In genomic region chr7:45020915-45021314, GRCh38 we compare ENCODE assay signal across 22 cellular contexts. TPM values are rescaled to one million over a fixed set of nuclear protein-coding genes. Genes with fewer than 3 reads are reported as not detected.
DNase-seq lines count a peak whose midpoint lies in the region; ATAC-seq and TF ChIP-seq lines count a peak whose summit lies in the region.
"Had no signal": no experiment of that assay in that cellular context is flagged by ENCODE, and none has a peak within 500 bp of the region (broad histone marks: within the 10 kb centered on the region; RNA-seq: fewer than 3 reads in every experiment).

No MANE protein-coding gene starts in this region.

- 0 out of 2 replicates have a peak, but pooled peaks cover 20% of the 10 kb centered on the region for H4K20me1 ChIP-seq in BLaER1

- no peak overlapping the region for H3K4me3 ChIP-seq in BLaER1
- no peak overlapping the region for H3K4me3 ChIP-seq in CD4-positive, alpha-beta memory T cell (ENCODE audit: low read length in 2 of 2)
- H3K4me3 ChIP-seq: hepatocyte, lung, ovary, testis had no signal

- POLR2A ChIA-PET in CD4-positive, alpha-beta memory T cell (lab: Charles Lee; ENCODE audit: partially characterized antibody): interaction anchor here (1.3 to 19.7 kb wide), 3 partner anchors 14 to 42 kb away, joined by 3 to 551 read pairs (median 20); partner anchors contain the start of genes CCM2 and MYO1G
- POLR2A ChIA-PET in activated B cell treated with CpG ODN at 0.5 μM for 24 hours (lab: Charles Lee) (interaction anchor here (1.1 to 4.2 kb wide), 5 partner anchors 13 to 41 kb away, joined by 4 to 46 read pairs (median 11); partner anchors contain the start of genes CCM2 and MYO1G), WTC11 (lab: Charles Lee) (interaction anchor here (1.0 kb wide), 1 partner anchor 14 kb away, joined by 4 read pairs; no protein-coding TSS in a partner anchor)

- H3K27ac ChIP-seq in BLaER1: peak overlapping the region; percentile 55
- no peak overlapping the region for H3K27ac ChIP-seq in CD4-positive, alpha-beta memory T cell (ENCODE audit: low read depth, low read length)
- H3K27ac ChIP-seq: foreskin keratinocyte, hepatocyte, ovary, testis had no signal

- no peaks in the 10 kb centered on the region for H3K27me3 ChIP-seq in BLaER1
- no peaks in the 10 kb centered on the region for H3K27me3 ChIP-seq in CD4-positive, alpha-beta memory T cell (ENCODE audit: insufficient read depth, low read length)
- H3K27me3 ChIP-seq: foreskin keratinocyte, hepatocyte, ovary, testis had no signal

- H3K36me3 Mint-ChIP-seq in CD4-positive, alpha-beta memory T cell: peaks cover 15% of the 10 kb centered on the region in 2 donors
- peaks cover 17% of the 10 kb centered on the region for H3K36me3 Mint-ChIP-seq in activated B cell treated with CpG ODN at 0.5 μM for 24 hours (ENCODE audit: low read depth)
- peaks cover 38% of the 10 kb centered on the region for H3K36me3 Mint-ChIP-seq in mesothelial cell of epicardium
- H3K36me3 Mint-ChIP-seq in WTC11: peaks cover 23% of the 10 kb centered on the region

- peaks cover 21% of the 10 kb centered on the region for H3K9me3 ChIP-seq in BLaER1
- no peaks in the 10 kb centered on the region for H3K9me3 ChIP-seq in CD4-positive, alpha-beta memory T cell (ENCODE audit: control insufficient read depth in 1 of 2, low read length in 2 of 2)
- H3K9me3 ChIP-seq: ovary, testis had no signal

- H3K4me3 Mint-ChIP-seq in CD4-positive, alpha-beta memory T cell: no peak overlapping the region
- H3K4me3 Mint-ChIP-seq in activated B cell treated with CpG ODN at 0.5 μM for 24 hours: no peak overlapping the region
- no peak overlapping the region for H3K4me3 Mint-ChIP-seq in mesothelial cell of epicardium
- no peak overlapping the region for H3K4me3 Mint-ChIP-seq in WTC11

- H3K4me1 ChIP-seq in BLaER1: peaks cover 44% of the 10 kb centered on the region
- peaks cover 21% of the 10 kb centered on the region for H3K4me1 ChIP-seq in CD4-positive, alpha-beta memory T cell (ENCODE audit: insufficient read depth, low read length)

- TF ChIP-seq CTCF in activated B cell treated with CpG ODN at 0.5 μM for 24 hours (IDR thresholded peaks at IDR 0.05): no peak
- no peak for TF ChIP-seq CTCF in mesothelial cell of epicardium (IDR thresholded peaks at IDR 0.05; ENCODE audit: unreplicated experiment)
- no peak for TF ChIP-seq CTCF in WTC11 (IDR thresholded peaks at IDR 0.05)

- H3K27ac Mint-ChIP-seq in CD4-positive, alpha-beta memory T cell: peak overlapping the region in 6 of 7 donors; percentile 16 to 77 (median 68)
- H3K27ac Mint-ChIP-seq in activated B cell treated with CpG ODN at 0.5 μM for 24 hours: peak overlapping the region; percentile 72
- H3K27ac Mint-ChIP-seq in mesothelial cell of epicardium: peak overlapping the region; percentile 19
- H3K27ac Mint-ChIP-seq in WTC11: no peak overlapping the region

- H3K9me3 Mint-ChIP-seq in CD4-positive, alpha-beta memory T cell: no peaks in the 10 kb centered on the region
- H3K9me3 Mint-ChIP-seq in activated B cell treated with CpG ODN at 0.5 μM for 24 hours: peaks cover 5% of the 10 kb centered on the region
- peaks cover 24% of the 10 kb centered on the region for H3K9me3 Mint-ChIP-seq in mesothelial cell of epicardium
- peaks cover 25% of the 10 kb centered on the region for H3K9me3 Mint-ChIP-seq in WTC11

- peaks cover 34% of the 10 kb centered on the region for H3K36me3 ChIP-seq in BLaER1
- no peaks in the 10 kb centered on the region for H3K36me3 ChIP-seq in CD4-positive, alpha-beta memory T cell (ENCODE audit: insufficient read depth, low read length)
- H3K36me3 ChIP-seq: ovary had no signal

- peaks cover 28 to 65% (median 45%) of the 10 kb centered on the region in 4 donors for H3K4me1 Mint-ChIP-seq in CD4-positive, alpha-beta memory T cell
- peaks cover 48% of the 10 kb centered on the region for H3K4me1 Mint-ChIP-seq in activated B cell treated with CpG ODN at 0.5 μM for 24 hours
- no peaks in the 10 kb centered on the region for H3K4me1 Mint-ChIP-seq in mesothelial cell of epicardium
- 0 out of 2 replicates have a peak, but pooled peaks cover 3% of the 10 kb centered on the region for H3K4me1 Mint-ChIP-seq in WTC11

- H3K9ac ChIP-seq in BLaER1: no peak overlapping the region
- H3K9ac ChIP-seq: SK-N-SH had no signal

- intact Hi-C loops in CD4-positive, alpha-beta memory T cell (cut with micrococcal nuclease): no loop called here
- intact Hi-C loops in activated B cell treated with CpG ODN at 0.5 μM for 24 hours (cut with micrococcal nuclease) (loop anchor here (1.0 kb wide), 1 partner anchor 20 kb away; no protein-coding TSS in a partner anchor), Right ventricle myocardium superior (cut with DNase I) (no loop called here)

- peak overlapping the region; percentile 60 for H3K4me2 ChIP-seq in BLaER1
- H3K4me2 ChIP-seq: hepatocyte, SK-N-SH had no signal

- no peaks in the 10 kb centered on the region for H3K27me3 Mint-ChIP-seq in CD4-positive, alpha-beta memory T cell
- no peaks in the 10 kb centered on the region for H3K27me3 Mint-ChIP-seq in activated B cell treated with CpG ODN at 0.5 μM for 24 hours
- H3K27me3 Mint-ChIP-seq in mesothelial cell of epicardium (ENCODE audit: low read depth): no peaks in the 10 kb centered on the region
- no peaks in the 10 kb centered on the region for H3K27me3 Mint-ChIP-seq in WTC11 (ENCODE audit: low read depth)

- ATAC-seq in activated B cell treated with CpG ODN at 0.5 μM for 24 hours (ENCODE audit: low read depth): no peak
- no peak for ATAC-seq in HG03280 (IDR thresholded peaks at IDR 0.05; ENCODE audit: unreplicated experiment)
- ATAC-seq in WTC11: no peak
- no peak for ATAC-seq in Right ventricle myocardium superior (ENCODE audit: poor library complexity)
- ATAC-seq: sciatic nerve had no signal

- DNase-seq in CD4-positive, alpha-beta memory T cell: no peak
- DNase-seq in activated B cell treated with CpG ODN at 0.5 μM for 24 hours (no peak), mesothelial cell of epicardium (ENCODE audit: low spot score in 2 of 2, unreplicated experiment in 2 of 2) (no peak), WTC11 (ENCODE audit: low spot score) (no peak), Right ventricle myocardium superior (no peak)
- DNase-seq: activated CD8-positive, alpha-beta memory T cell treated with anti-CD3 and anti-CD28 coated beads, Interleukin-2, amount 50 U/mL, for 4 hours; aorta; Calu3; central memory CD4-positive, alpha-beta T cell; erythroblast; NCI-H1417 treated with DMSO at 0.1 percent for 48 hours; NCI-H510A treated with DMSO at 0.1 percent for 48 hours; ovary; SK-N-SH; testis had no signal

- CTCF ChIA-PET in CD4-positive, alpha-beta memory T cell (lab: Charles Lee; ENCODE audit: partially characterized antibody): interaction anchor here (0.7 to 3.0 kb wide), 5 partner anchors 8 to 47 kb away, joined by 3 to 13 read pairs (median 7); no protein-coding TSS in a partner anchor
- CTCF ChIA-PET in activated B cell treated with CpG ODN at 0.5 μM for 24 hours (lab: Charles Lee) (no interaction called here), WTC11 (lab: Charles Lee) (interaction anchor here (0.8 to 1.2 kb wide), 2 partner anchors 115 to 672 kb away, joined by 3 to 4 read pairs; no protein-coding TSS in a partner anchor)

TF ChIP-seq in WTC11, 78 proteins besides CTCF, POLR2A, EP300 and RAD21:
- no peak for TF ChIP-seq E2F5 (CRISPR knock-in tag; IDR thresholded peaks at IDR 0.05)
- TF ChIP-seq ZNF512 (CRISPR knock-in tag; IDR thresholded peaks at IDR 0.05; ENCODE audit: borderline replicate concordance): no peak
- TF ChIP-seq FOXJ3 (CRISPR knock-in tag; IDR thresholded peaks at IDR 0.05; ENCODE audit: borderline replicate concordance): no peak
- no peak for TF ChIP-seq RELA (CRISPR knock-in tag; IDR thresholded peaks at IDR 0.05; ENCODE audit: borderline replicate concordance)

RNA-seq across cellular contexts. Expression of gene CCM2, which starts 20.9 kb away (rescaled TPM):
- 100 to 1,000 TPM; 192 to 200 TPM for total RNA-seq in CD4-positive, alpha-beta memory T cell
- polyA plus RNA-seq in CD4-positive, alpha-beta memory T cell: 10 to 100 TPM; 82.1 to 91.9 TPM
- total RNA-seq in activated B cell treated with CpG ODN at 0.5 μM for 24 hours (83.8 and 89.0 TPM in 2 replicates), mesothelial cell of epicardium (32.3 to 35.1 TPM (median 34.1 TPM) in 3 replicates), WTC11 (2021) (30.7 to 32.7 TPM (median 32.0 TPM) in 3 replicates), Right ventricle myocardium superior (30.3 TPM)

RNA-seq across cellular contexts. Expression of gene MYO1G, which starts 42.1 kb away (rescaled TPM):
- 10 to 100 TPM; 92.9 to 94.2 TPM for total RNA-seq in CD4-positive, alpha-beta memory T cell
- polyA plus RNA-seq in CD4-positive, alpha-beta memory T cell: 100 to 1,000 TPM; 143 to 168 TPM
- total RNA-seq in activated B cell treated with CpG ODN at 0.5 μM for 24 hours (143 and 154 TPM in 2 replicates), mesothelial cell of epicardium (0.65 to 0.69 TPM (median 0.66 TPM) in 3 replicates), WTC11 (2021) (0.41 to 0.48 TPM (median 0.46 TPM) in 3 replicates), Right ventricle myocardium superior (0.97 TPM)
- total RNA-seq: RPMI7951 had no signal
- polyA plus RNA-seq: hepatocyte had no signal

Comparison
In these comparisons a context has a peak if more than half of its experiments do, and no peak if none do; other contexts are left out.
1. RNA of gene MYO1G, which starts 42.1 kb away (total RNA-seq): 143 to 154 TPM in activated B cell treated with CpG ODN at 0.5 μM for 24 hours and 92.9 to 94.2 TPM in CD4-positive, alpha-beta memory T cell; 0.97 TPM in Right ventricle myocardium superior (single experiment), 0.65 to 0.69 TPM in mesothelial cell of epicardium and 0.41 to 0.48 TPM in WTC11; every median in the first group is over 10 times any median in the second.